ENCODE assay signal across 8 cellular contexts in genomic region chr1:9428601-9429368, GRCh38.
A peak's percentile ranks its signal among the peaks of the same experiment; 100 is the strongest.
DNase-seq lines count a peak whose midpoint lies in the region; ATAC-seq and TF ChIP-seq lines count a peak whose summit lies in the region.

No MANE protein-coding gene starts in this region.

- in situ Hi-C loops in KBM-7 (cut with MboI; ENCODE audit: low pct_unique_long_range_greater_than_20kb, low sequenced_read_pairs) = no loop called here

- 3 to 4% methylated on average over 48 of the region's 48 CpGs for WGBS in esophagus, 2 donors

- H3K36me3 ChIP-seq in PC-9 (ENCODE audit: low read depth) = no peaks in the 10 kb centered on the region
- H3K36me3 ChIP-seq in esophagus (ENCODE audit: control insufficient read depth in 2 of 2, insufficient read depth in 2 of 2, low read length in 1 of 2) = no peaks in the 10 kb centered on the region
- no peaks in the 10 kb centered on the region for H3K36me3 ChIP-seq in mucosa of rectum (ENCODE audit: control insufficient read depth in 2 of 2, insufficient read depth in 2 of 2, low read length in 2 of 2)

- no peaks in the 10 kb centered on the region for H3K9me2 ChIP-seq in PC-9 (ENCODE audit: insufficient read depth)

- no peaks in the 10 kb centered on the region for H3K27me3 Mint-ChIP-seq in activated T-cell treated with anti-CD3 and anti-CD28 coated beads, Interleukin-2, amount 50 U/mL, for 4 hours (ENCODE audit: low read depth)

- H3K4me2 ChIP-seq in PC-9 = peak overlapping the region; percentile 98

- no peaks in the 10 kb centered on the region for H3K9me3 ChIP-seq in PC-9 (ENCODE audit: insufficient read depth, low read depth)
- no peaks in the 10 kb centered on the region for H3K9me3 ChIP-seq in esophagus (ENCODE audit: control insufficient read depth in 2 of 2, insufficient read depth in 1 of 2, low read depth in 1 of 2, low read length in 1 of 2)
- H3K9me3 ChIP-seq in mucosa of rectum (ENCODE audit: control insufficient read depth in 2 of 2, low read length in 2 of 2) = no peaks in the 10 kb centered on the region

- peak; percentile 63 for ATAC-seq in GM21717 (IDR thresholded peaks at IDR 0.05; ENCODE audit: unreplicated experiment)
- ATAC-seq in activated T-cell treated with anti-CD3 and anti-CD28 coated beads, Interleukin-2, amount 50 U/mL, for 4 hours = peak; percentile 93

- no peaks in the 10 kb centered on the region for H4K20me1 ChIP-seq in PC-9 (ENCODE audit: insufficient read depth)

- peak overlapping the region; percentile 85 for H3K9ac ChIP-seq in mucosa of rectum (ENCODE audit: low read depth in 1 of 2, low read length in 2 of 2)

- intact Hi-C loops in PC-9 (cut with micrococcal nuclease; ENCODE audit: unreplicated experiment) = no loop called here

- CTCF ChIA-PET in PC-9 (lab: Charles Lee) = no interaction called here

- no peaks in the 10 kb centered on the region for H3K79me2 ChIP-seq in PC-9 (ENCODE audit: low read depth)

- BruUV-seq in PC-9 (replicated peaks; lab: Mats Ljungman, UMichigan) = no TSS peak

- POLR2A ChIA-PET in PC-9 (lab: Charles Lee; ENCODE audit: unreplicated experiment) = no interaction called here

- H3K4me1 Mint-ChIP-seq in activated T-cell treated with anti-CD3 and anti-CD28 coated beads, Interleukin-2, amount 50 U/mL, for 4 hours (ENCODE audit: low read depth) = peaks cover 53% of the 10 kb centered on the region

- peak overlapping the region; percentile 64 for H3K4me3 ChIP-seq in PC-9
- peak overlapping the region; percentile 43 to 56 for H3K4me3 ChIP-seq in esophagus (ENCODE audit: low read depth in 1 of 2, low read length in 2 of 2)
- H3K4me3 ChIP-seq in mucosa of rectum (ENCODE audit: low read length in 2 of 2) = peak overlapping the region; percentile 80 to 99

- no peaks in the 10 kb centered on the region for H3K9me3 Mint-ChIP-seq in activated T-cell treated with anti-CD3 and anti-CD28 coated beads, Interleukin-2, amount 50 U/mL, for 4 hours

- no peaks in the 10 kb centered on the region for H3F3A ChIP-seq in PC-9 (ENCODE audit: insufficient read depth, low read depth)

- H3K4me1 ChIP-seq in PC-9 (replicated peaks; ENCODE audit: insufficient read depth) (peaks cover 6% of the 10 kb centered on the region), esophagus (ENCODE audit: control insufficient read depth in 2 of 2, insufficient read depth in 2 of 2, low read length in 1 of 2) (peaks cover 0 to 8% of the 10 kb centered on the region in 2 donors), mucosa of rectum (ENCODE audit: control insufficient read depth in 2 of 2, insufficient read depth in 2 of 2, low read length in 2 of 2) (peaks cover 19 to 21% of the 10 kb centered on the region in 2 donors)

- TF ChIP-seq CTCF in PC-9 (conservative IDR thresholded peaks at IDR 0.05) = no peak

- H3K27me3 ChIP-seq in PC-9 (ENCODE audit: insufficient read depth, low read depth) = no peaks in the 10 kb centered on the region
- no peaks in the 10 kb centered on the region for H3K27me3 ChIP-seq in esophagus (ENCODE audit: control insufficient read depth in 1 of 2, insufficient read depth in 2 of 2, low read length in 2 of 2)
- no peaks in the 10 kb centered on the region for H3K27me3 ChIP-seq in mucosa of rectum (ENCODE audit: control insufficient read depth in 2 of 2, insufficient read depth in 2 of 2, low read length in 2 of 2)

- no peaks in the 10 kb centered on the region for H3K36me3 Mint-ChIP-seq in activated T-cell treated with anti-CD3 and anti-CD28 coated beads, Interleukin-2, amount 50 U/mL, for 4 hours (ENCODE audit: insufficient read depth)

- H2AFZ ChIP-seq in PC-9 = peak overlapping the region; percentile 99

- DNase-seq in DMS53 (lab: John Stamatoyannopoulos, UW) (peak; percentile 100), KBM-7 (peak; percentile 97), PC-9 (peak; percentile 96 to 99)
- peak; percentile 100 for DNase-seq in activated T-cell treated with anti-CD3 and anti-CD28 coated beads, Interleukin-2, amount 50 U/mL, for 4 hours
- peak; percentile 99 for DNase-seq in stimulated activated CD8-positive, alpha-beta memory T cell treated with anti-CD3 and anti-CD28 coated beads, Interleukin-4, amount 100 ng/mL, for 4 hours (ENCODE audit: low read depth in 2 of 2, low spot score in 1 of 2)

- H3K27ac ChIP-seq in PC-9 (peak overlapping the region; percentile 50), esophagus (ENCODE audit: low read depth in 2 of 2, low read length in 1 of 2) (peak overlapping the region; percentile 81 to 96), mucosa of rectum (ENCODE audit: low read depth in 2 of 2, low read length in 2 of 2) (peak overlapping the region; percentile 81 to 86)

- H3K4me3 Mint-ChIP-seq in activated T-cell treated with anti-CD3 and anti-CD28 coated beads, Interleukin-2, amount 50 U/mL, for 4 hours = peak overlapping the region; percentile 91

Comparison
In these comparisons a context has a peak if more than half of its experiments do, and no peak if none do; other contexts are left out.
1. Peak in every context shown above with its lines: DNase-seq, ATAC-seq, H3K4me3 ChIP-seq and H3K27ac ChIP-seq.